Comparison of ENCODE assay signal across 1 cellular context in genomic region chrX:77519765-77520164, GRCh38.
TF ChIP-seq lines count a peak whose summit lies in the region.

No MANE protein-coding gene starts in this region.

TF ChIP-seq in SK-N-SH, 30 proteins besides CTCF, POLR2A, EP300 and RAD21:
- no peak for TF ChIP-seq REST (IDR thresholded peaks at IDR 0.05; ENCODE audit: low read depth, low read length)
- no peak for TF ChIP-seq RFX5 (IDR thresholded peaks at IDR 0.05; ENCODE audit: low read length)
- no peak for TF ChIP-seq ELF1 (IDR thresholded peaks at IDR 0.05)
- TF ChIP-seq MAX (IDR thresholded peaks at IDR 0.05; ENCODE audit: low read depth), result no peak
- TF ChIP-seq TCF12 (IDR thresholded peaks at IDR 0.05), result no peak
- no peak for TF ChIP-seq TEAD4 (IDR thresholded peaks at IDR 0.05; ENCODE audit: borderline replicate concordance, insufficient read depth)
- TF ChIP-seq JUND (IDR thresholded peaks at IDR 0.05), result no peak
- TF ChIP-seq FOSL2 (IDR thresholded peaks at IDR 0.05; ENCODE audit: borderline replicate concordance, low read depth), result no peak
- no peak for TF ChIP-seq EZH2phosphoT487 (IDR thresholded peaks at IDR 0.05; ENCODE audit: borderline replicate concordance, low read depth)
- no peak for TF ChIP-seq RXRA (IDR thresholded peaks at IDR 0.05; ENCODE audit: borderline replicate concordance, low read depth)
- no peak for TF ChIP-seq USF2 (IDR thresholded peaks at IDR 0.05; ENCODE audit: borderline replicate concordance, low read depth, low read length)
- TF ChIP-seq YY1 (IDR thresholded peaks at IDR 0.05; ENCODE audit: low read depth), result no peak
- TF ChIP-seq MEF2A (IDR thresholded peaks at IDR 0.05; ENCODE audit: borderline replicate concordance, low read depth), result no peak
- TF ChIP-seq FOXM1 (IDR thresholded peaks at IDR 0.05; ENCODE audit: low read depth), result no peak
- TF ChIP-seq POLR2AphosphoS5 (IDR thresholded peaks at IDR 0.05; ENCODE audit: low read depth, low read length), result no peak
- TF ChIP-seq USF1 (IDR thresholded peaks at IDR 0.05; ENCODE audit: borderline replicate concordance, low read depth), result no peak
